In genomic region chr7:7321681-7322080, GRCh38 we compare ENCODE assay signal across 9 cellular contexts.
DNase-seq lines count a peak whose midpoint lies in the region; ATAC-seq, FAIRE-seq and TF ChIP-seq lines count a peak whose summit lies in the region.
"Had no signal": no experiment of that assay in that cellular context is flagged by ENCODE, and none has a peak within 500 bp of the region (broad histone marks: within the 10 kb centered on the region; RNA-seq: fewer than 3 reads in every experiment).

No MANE protein-coding gene starts in this region.

- DNase-seq in astrocyte of the hippocampus (ENCODE audit: low read depth, low spot score) (peak; percentile 51), spleen (peak; percentile 71), NCI-H1436 (lab: John Stamatoyannopoulos, UW) (no peak), D721Med (ENCODE audit: insufficient read length, low spot score) (no peak), NCI-H748 (lab: John Stamatoyannopoulos, UW; ENCODE audit: unreplicated experiment) (no peak)
- DNase-seq in activated T-cell treated with anti-CD3 and anti-CD28 coated beads, Interleukin-2, amount 50 U/mL, for 72 hours = no peak

- intact Hi-C loops in spleen (cut with DNase I; ENCODE audit: low total_unique reads) = no loop called here

- no peak overlapping the region for H3K4me3 ChIP-seq in spleen

- TF ChIP-seq CTCF in spleen (IDR thresholded peaks at IDR 0.05 in 8 of 11, conservative IDR thresholded peaks at IDR 0.05 in 3 of 11) (no peak), D721Med (IDR thresholded peaks at IDR 0.05; ENCODE audit: insufficient read depth, missing control alignments) (no peak)

- H3K27ac ChIP-seq in spleen = peak overlapping the region in 7 of 8 donors; percentile 10 to 74 (median 58)

- H3K4me1 Mint-ChIP-seq in activated T-cell treated with anti-CD3 and anti-CD28 coated beads, Interleukin-2, amount 50 U/mL, for 72 hours (ENCODE audit: low read depth) = no peaks in the 10 kb centered on the region

- H3K4me3 Mint-ChIP-seq in activated T-cell treated with anti-CD3 and anti-CD28 coated beads, Interleukin-2, amount 50 U/mL, for 72 hours = no peak overlapping the region

- peak; percentile 75 for ATAC-seq in GM19372 (IDR thresholded peaks at IDR 0.05; ENCODE audit: low read depth, unreplicated experiment)
- peak; percentile 89 for ATAC-seq in HG03159 (IDR thresholded peaks at IDR 0.05; ENCODE audit: unreplicated experiment)
- no peak for ATAC-seq in activated T-cell treated with anti-CD3 and anti-CD28 coated beads, Interleukin-2, amount 50 U/mL, for 72 hours (replicated peaks in 1 of 2)

- H3K36me3 Mint-ChIP-seq in activated T-cell treated with anti-CD3 and anti-CD28 coated beads, Interleukin-2, amount 50 U/mL, for 72 hours (ENCODE audit: insufficient read depth in 2 of 2) = no peaks in the 10 kb centered on the region

- no peaks in the 10 kb centered on the region for H3K9me3 ChIP-seq in spleen

- 43 to 74% (median 53%) methylated on average over 5 of the region's 5 CpGs for WGBS in spleen, 5 donors

- H3K4me1 ChIP-seq in spleen = peaks cover 0 to 28% (median 15%) of the 10 kb centered on the region in 6 donors

- no peak for TF ChIP-seq POLR2A in spleen (IDR thresholded peaks at IDR 0.05)

- no peak for FAIRE-seq in D721Med (lab: Jason Lieb, UNC)
- FAIRE-seq: colon had no signal

- no peaks in the 10 kb centered on the region for H3K27me3 Mint-ChIP-seq in activated T-cell treated with anti-CD3 and anti-CD28 coated beads, Interleukin-2, amount 50 U/mL, for 72 hours (ENCODE audit: low read depth)

- no peak overlapping the region for H3K27ac Mint-ChIP-seq in activated T-cell treated with anti-CD3 and anti-CD28 coated beads, Interleukin-2, amount 50 U/mL, for 72 hours

- H3K27me3 ChIP-seq in spleen (replicated peaks in 1 of 7) = no peaks in the 10 kb centered on the region

- no peaks in the 10 kb centered on the region for H3K36me3 ChIP-seq in spleen

- H3K9me3 Mint-ChIP-seq in activated T-cell treated with anti-CD3 and anti-CD28 coated beads, Interleukin-2, amount 50 U/mL, for 72 hours = peaks cover 0 to 2% of the 10 kb centered on the region in 2 donors

Comparison
In these comparisons a context has a peak if more than half of its experiments do, and no peak if none do; other contexts are left out.
1. ATAC-seq: peak in GM19372 (single experiment) and HG03159 (single experiment); none in activated T-cell treated with anti-CD3 and anti-CD28 coated beads, Interleukin-2, amount 50 U/mL, for 72 hours (0 of 2).
2. DNase-seq: peak in astrocyte of the hippocampus (single experiment) and spleen (single experiment); none in NCI-H1436 (single experiment), D721Med (single experiment), NCI-H748 (single experiment) and activated T-cell treated with anti-CD3 and anti-CD28 coated beads, Interleukin-2, amount 50 U/mL, for 72 hours (0 of 2).